ENCODE assay signal across 10 cellular contexts in genomic region chr17:16492613-16493290, GRCh38. TPM values are rescaled to one million over a fixed set of nuclear protein-coding genes. Genes with fewer than 3 reads are reported as not detected.
DNase-seq lines count a peak whose midpoint lies in the region; ATAC-seq, FAIRE-seq and TF ChIP-seq lines count a peak whose summit lies in the region.
"Had no signal": no experiment of that assay in that cellular context is flagged by ENCODE, and none has a peak within 500 bp of the region (broad histone marks: within the 10 kb centered on the region; RNA-seq: fewer than 3 reads in every experiment).

No MANE protein-coding gene starts in this region.

- peaks cover 19% of the 10 kb centered on the region for H3K4me1 Mint-ChIP-seq in CD8-positive, alpha-beta T cell (ENCODE audit: low read depth)

- dilution Hi-C loops in endothelial cell of umbilical vein (cut with MboI; ENCODE audit: extremely low pct_ligation_motif_present, low sequenced_read_pairs) = no loop called here

- TF ChIP-seq POLR2A in endothelial cell of umbilical vein (IDR thresholded peaks at IDR 0.05; ENCODE audit: low read depth, low read length) = no peak

- peaks cover 2% of the 10 kb centered on the region for H3K27me3 Mint-ChIP-seq in CD8-positive, alpha-beta T cell (ENCODE audit: low read depth)

- intact Hi-C loops in CD8-positive, alpha-beta T cell (cut with DNase I, micrococcal nuclease) = loop anchor here (1.0 kb wide), 2 partner anchors 43 to 77 kb away; partner anchors contain the start of gene ZNF287 (in 1 of the 2)
- intact Hi-C loops in PC-3 (cut with micrococcal nuclease) = no loop called here
- intact Hi-C loops in endothelial cell of umbilical vein (cut with micrococcal nuclease) = no loop called here

- H3K9me3 Mint-ChIP-seq in CD8-positive, alpha-beta T cell = no peaks in the 10 kb centered on the region

- BruUV-seq in PC-3 (replicated peaks; lab: Mats Ljungman, UMichigan) (no TSS peak), endothelial cell of umbilical vein (replicated peaks; lab: Mats Ljungman, UMichigan) (no TSS peak)

- H3K36me3 Mint-ChIP-seq in CD8-positive, alpha-beta T cell = no peaks in the 10 kb centered on the region

- H3K9ac ChIP-seq in PC-3 (ENCODE audit: low read length) (no peak overlapping the region), endothelial cell of umbilical vein (replicated peaks; ENCODE audit: extremely low read depth, insufficient read depth, low read length) (no peak overlapping the region), parathyroid adenoma (no peak overlapping the region)

- no peak for TF ChIP-seq CTCF in CD8-positive, alpha-beta T cell (IDR thresholded peaks at IDR 0.05)
- TF ChIP-seq CTCF in PC-3 (conservative IDR thresholded peaks at IDR 0.05; ENCODE audit: low read depth, low read length) = no peak
- TF ChIP-seq CTCF in endothelial cell of umbilical vein (IDR thresholded peaks at IDR 0.05; ENCODE audit: extremely low read depth in 1 of 2, insufficient read depth in 1 of 2, low read depth in 1 of 2, low read length in 2 of 2) = no peak
- no peak for TF ChIP-seq CTCF in parathyroid adenoma (IDR thresholded peaks at IDR 0.05)

- CTCF ChIA-PET in CD8-positive, alpha-beta T cell (lab: Charles Lee) = no interaction called here
- CTCF ChIA-PET in PC-3 (lab: Charles Lee) (no interaction called here), endothelial cell of umbilical vein (lab: Charles Lee) (interaction anchor here (1.0 to 3.9 kb wide), 6 partner anchors 14 to 40 kb away, joined by 3 to 20 read pairs (median 8); no protein-coding TSS in a partner anchor), HEK293T (lab: Yijun Ruan, JAX) (interaction anchor here (0.9 kb wide), 1 partner anchor 39 kb away, joined by 3 read pairs; no protein-coding TSS in a partner anchor)

- no peak for DNase-seq in CD8-positive, alpha-beta T cell
- no peak for DNase-seq in PC-3
- no peak for DNase-seq in endothelial cell of umbilical vein (ENCODE audit: low read depth, low spot score)
- DNase-seq in iPS-NIHi11 (ENCODE audit: low spot score) = no peak
- DNase-seq in HEK293T (ENCODE audit: extremely low spot score) = no peak
- DNase-seq in amniotic stem cell (lab: John Stamatoyannopoulos, UW) = no peak

- FAIRE-seq in endothelial cell of umbilical vein (lab: Jason Lieb, UNC) = no peak
- FAIRE-seq: GM18507, TTC549 had no signal

- no peaks in the 10 kb centered on the region for H3K9me1 ChIP-seq in endothelial cell of umbilical vein (replicated peaks; ENCODE audit: control insufficient read depth, extremely low read depth, insufficient read depth, low read length)

- H4K20me1 ChIP-seq in PC-3 (ENCODE audit: low read length) (no peaks in the 10 kb centered on the region), endothelial cell of umbilical vein (replicated peaks; ENCODE audit: control insufficient read depth, extremely low read depth, insufficient read depth, low read length) (no peaks in the 10 kb centered on the region)

- H2AFZ ChIP-seq in PC-3 (ENCODE audit: low read length) (peak overlapping the region; percentile 84), endothelial cell of umbilical vein (ENCODE audit: low read depth, low read length) (peak overlapping the region; percentile 71), parathyroid adenoma (peak overlapping the region; percentile 92)

- H3K4me2 ChIP-seq in PC-3 (ENCODE audit: low read length) = peak overlapping the region; percentile 92
- H3K4me2 ChIP-seq in endothelial cell of umbilical vein (ENCODE audit: insufficient read depth, low read length) = peak overlapping the region; percentile 67
- peak overlapping the region; percentile 78 for H3K4me2 ChIP-seq in parathyroid adenoma (ENCODE audit: low read length)

- H3K79me2 ChIP-seq in PC-3 (ENCODE audit: low read length) (no peaks in the 10 kb centered on the region), endothelial cell of umbilical vein (ENCODE audit: control insufficient read depth, insufficient read depth, low read length) (no peaks in the 10 kb centered on the region), parathyroid adenoma (no peaks in the 10 kb centered on the region)

- H3F3A ChIP-seq in PC-3 (ENCODE audit: low read length, unreplicated experiment) = no peaks in the 10 kb centered on the region

- H3K27me3 ChIP-seq in CD8-positive, alpha-beta T cell (ENCODE audit: insufficient read depth, low read length) = no peaks in the 10 kb centered on the region
- peaks cover 8% of the 10 kb centered on the region; the same call in 1 of the 2 replicates for H3K27me3 ChIP-seq in PC-3 (ENCODE audit: low read length)
- H3K27me3 ChIP-seq in endothelial cell of umbilical vein (ENCODE audit: control insufficient read depth in 2 of 2, insufficient read depth in 2 of 2, low read length in 2 of 2) = peaks cover 25 to 33% of the 10 kb centered on the region in 2 experiments
- no peaks in the 10 kb centered on the region for H3K27me3 ChIP-seq in parathyroid adenoma (ENCODE audit: control insufficient read depth, insufficient read depth, low read length)

- peaks cover 19% of the 10 kb centered on the region for H3K4me1 ChIP-seq in CD8-positive, alpha-beta T cell (ENCODE audit: insufficient read depth, low read length)
- peaks cover 11% of the 10 kb centered on the region for H3K4me1 ChIP-seq in PC-3 (ENCODE audit: insufficient read depth, low read length)
- peaks cover 13% of the 10 kb centered on the region for H3K4me1 ChIP-seq in endothelial cell of umbilical vein (ENCODE audit: control insufficient read depth, extremely low read depth, insufficient read depth, low read length)
- H3K4me1 ChIP-seq in parathyroid adenoma = peaks cover 14% of the 10 kb centered on the region

- H3K9me2 ChIP-seq in PC-3 (replicated peaks; ENCODE audit: low read length) = no peaks in the 10 kb centered on the region

- ATAC-seq in CD8-positive, alpha-beta T cell = no peak
- no peak for ATAC-seq in PC-3
- ATAC-seq in GM21786 (IDR thresholded peaks at IDR 0.05; ENCODE audit: unreplicated experiment) = no peak

- no peaks in the 10 kb centered on the region for H3K9me3 ChIP-seq in CD8-positive, alpha-beta T cell (ENCODE audit: low read length)
- H3K9me3 ChIP-seq in PC-3 (ENCODE audit: low read length) (no peaks in the 10 kb centered on the region), endothelial cell of umbilical vein (replicated peaks; ENCODE audit: control insufficient read depth, insufficient read depth, low read length) (no peaks in the 10 kb centered on the region), parathyroid adenoma (ENCODE audit: control insufficient read depth, low read length) (no peaks in the 10 kb centered on the region)

- H3K4me3 ChIP-seq in CD8-positive, alpha-beta T cell (ENCODE audit: low read depth, low read length) = peak overlapping the region; percentile 44
- H3K4me3 ChIP-seq in PC-3 (ENCODE audit: low read length) = peak overlapping the region; percentile 66
- H3K4me3 ChIP-seq in endothelial cell of umbilical vein (replicated peaks in 1 of 3; ENCODE audit: insufficient read depth in 1 of 3, low read depth in 1 of 3, low read length in 3 of 3) = peak overlapping the region in 1 of 3 experiments; percentile 35
- H3K4me3 ChIP-seq in parathyroid adenoma (ENCODE audit: low read depth, low read length) = peak overlapping the region; percentile 50

- H3K4me3 Mint-ChIP-seq in CD8-positive, alpha-beta T cell = peak overlapping the region; percentile 84

- H3K36me3 ChIP-seq in CD8-positive, alpha-beta T cell (ENCODE audit: insufficient read depth, low read length) = no peaks in the 10 kb centered on the region
- no peaks in the 10 kb centered on the region for H3K36me3 ChIP-seq in PC-3 (ENCODE audit: low read depth, low read length)
- no peaks in the 10 kb centered on the region for H3K36me3 ChIP-seq in endothelial cell of umbilical vein (ENCODE audit: control insufficient read depth in 2 of 2, extremely low read depth in 1 of 2, insufficient read depth in 2 of 2, low read length in 2 of 2)
- H3K36me3 ChIP-seq in parathyroid adenoma (ENCODE audit: control insufficient read depth, insufficient read depth, low read length) = no peaks in the 10 kb centered on the region

- H3K27ac ChIP-seq in CD8-positive, alpha-beta T cell (ENCODE audit: low read depth, low read length) = no peak overlapping the region
- H3K27ac ChIP-seq in PC-3 (ENCODE audit: low read length) (no peak overlapping the region), endothelial cell of umbilical vein (ENCODE audit: insufficient read depth, low read depth, low read length) (no peak overlapping the region), parathyroid adenoma (no peak overlapping the region)

- POLR2A ChIA-PET in CD8-positive, alpha-beta T cell (lab: Charles Lee) = no interaction called here
- POLR2A ChIA-PET in PC-3 (lab: Charles Lee; ENCODE audit: unreplicated experiment) (no interaction called here), endothelial cell of umbilical vein (lab: Charles Lee) (no interaction called here), HEK293T (lab: Yijun Ruan, JAX) (interaction anchor here (1.0 to 2.7 kb wide), 5 partner anchors 25 to 112 kb away, joined by 4 to 10 read pairs (median 8); partner anchors contain the start of gene UBB)

- H3K27ac Mint-ChIP-seq in CD8-positive, alpha-beta T cell = peak overlapping the region; percentile 55

TF ChIP-seq in endothelial cell of umbilical vein, 7 proteins besides CTCF, POLR2A, EP300 and RAD21 (continues in another document):
- TF ChIP-seq MAX (IDR thresholded peaks at IDR 0.05; ENCODE audit: insufficient read depth, insufficient read length) (no peak), EZH2 (IDR thresholded peaks at IDR 0.05; ENCODE audit: borderline replicate concordance, low read depth, low read length, severe bottlenecking) (peak; percentile 37)

TF ChIP-seq in HEK293T, 16 proteins besides CTCF, POLR2A, EP300 and RAD21 (continues in another document):
- TF ChIP-seq SP1 (IDR thresholded peaks at IDR 0.05) (no peak), L3MBTL2 (conservative IDR thresholded peaks at IDR 0.05) (no peak; the same call in 1 of the 2 replicates), ARNT (IDR thresholded peaks at IDR 0.05) (no peak)

RNA-seq across cellular contexts. Expression of gene LRRC75A, which starts 0.8 kb away (rescaled TPM):
- total RNA-seq in CD8-positive, alpha-beta T cell = 1 to 10 TPM; 1.7 TPM
- total RNA-seq in PC-3 (2014; rRNA removed) = 15.8 and 19.4 TPM in 2 replicates
- 2.9 and 3.7 TPM in 2 replicates for total RNA-seq in endothelial cell of umbilical vein
- polyA plus RNA-seq in endothelial cell of umbilical vein = 6.1 and 8.1 TPM in 2 replicates
- polyA plus RNA-seq in endothelial cell of umbilical vein (2011; cell fraction: cytosol; rRNA removed) = 4.3 and 5.4 TPM in 2 replicates
- 5.9 and 6.9 TPM in 2 replicates for polyA plus RNA-seq in endothelial cell of umbilical vein (2011; cell fraction: nucleus; rRNA removed)
- 1.5 and 3.1 TPM in 2 replicates for polyA plus RNA-seq in endothelial cell of umbilical vein (2012)
- polyA minus RNA-seq in endothelial cell of umbilical vein = 4.6 and 5.7 TPM in 2 replicates
- polyA minus RNA-seq in endothelial cell of umbilical vein (2011; cell fraction: cytosol; rRNA and poly(A)+ RNA removed) = 0.92 TPM
- 3.8 and 7.3 TPM in 2 replicates for polyA minus RNA-seq in endothelial cell of umbilical vein (2011; cell fraction: nucleus; rRNA and poly(A)+ RNA removed)

Comparison
In these comparisons a context has a peak if more than half of its experiments do, and no peak if none do; other contexts are left out.
1. CTCF ChIA-PET loops: an anchor here in endothelial cell of umbilical vein (1.0 to 3.9 kb wide) and HEK293T (0.9 kb wide); none called in CD8-positive, alpha-beta T cell and PC-3.
2. intact Hi-C loops: an anchor here in CD8-positive, alpha-beta T cell (1.0 kb wide); none called in PC-3 and endothelial cell of umbilical vein.